31 cellular contexts compared by ENCODE assay signal in the genomic region with DNA sequence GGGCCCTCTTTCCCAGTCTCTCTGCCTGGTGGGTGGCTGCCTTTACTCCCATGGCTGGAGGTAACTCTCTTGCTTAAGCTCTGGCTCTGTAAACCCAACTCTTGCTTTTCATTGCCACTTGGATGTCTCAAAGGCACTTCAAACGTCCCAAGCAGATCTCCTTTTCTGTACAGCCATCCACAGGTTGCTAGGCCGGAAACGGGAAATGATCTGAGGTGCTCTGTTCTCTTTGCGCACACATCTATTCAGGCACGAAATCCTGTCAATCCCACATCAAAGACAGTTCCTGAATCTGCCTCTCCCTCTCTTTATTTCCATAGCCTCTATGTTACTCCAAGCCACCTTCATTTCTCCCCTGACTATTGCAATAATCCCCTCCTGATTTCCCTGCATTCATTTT.
"Had no signal": no experiment of that assay in that cellular context is flagged by ENCODE, and none has a peak within 500 bp of the region (broad histone marks: within the 10 kb centered on the region; RNA-seq: fewer than 3 reads in every experiment).

No MANE protein-coding gene starts in this region.

- H3K36me3 Mint-ChIP-seq: activated naive CD4-positive, alpha-beta T cell treated with anti-CD3 and anti-CD28 coated beads, Interleukin-2, amount 50 U/mL, for 72 hours; activated naive CD8-positive, alpha-beta T cell treated with anti-CD3 and anti-CD28 coated beads, Interleukin-2, amount 10 ng/mL, durations not matched to agents 7 days and 5 days; brain had no signal

- H3K27me3 Mint-ChIP-seq: brain; dendritic cell treated with granulocyte-macrophage colony-stimulating factor and Interleukin-4, amounts not matched to agents 40 ng/mL and 50 ng/mL, for 4 days had no signal

- H3K4me3 ChIP-seq: ascending aorta, breast epithelium, cardiac muscle cell, coronary artery had no signal

- H3K27ac Mint-ChIP-seq: activated B cell treated with CpG ODN at 0.5 μM for 24 hours; activated CD8-positive, alpha-beta T cell treated with anti-CD3 and anti-CD28 coated beads for 36 hours; activated naive CD8-positive, alpha-beta T cell treated with anti-CD3 and anti-CD28 coated beads, Interleukin-2, amount 10 ng/mL, durations not matched to agents 7 days and 5 days; activated T-helper 17 cell treated with anti-CD3 and anti-CD28 coated beads, Interleukin-2, amount 50 U/mL, for 72 hours; brain; dendritic cell treated with granulocyte-macrophage colony-stimulating factor and Interleukin-4, amounts not matched to agents 40 ng/mL and 50 ng/mL, for 4 days; effector memory CD8-positive, alpha-beta T cell; T-helper 17 cell; T-helper 2 cell treated with Interferon-gamma antibody and Interleukin-4, amounts not matched to agents 5 μg/mL and 100 μg/mL, for 36 hours had no signal

- H3K9me3 ChIP-seq: ascending aorta, breast epithelium had no signal

- H3K36me3 ChIP-seq: ascending aorta, breast epithelium, cardiac muscle cell, WERI-Rb-1 had no signal

- DNase-seq: activated B cell treated with CpG ODN at 0.5 μM for 24 hours; activated CD4-positive, alpha-beta T cell treated with anti-CD3 and anti-CD28 coated beads for 48 hours; activated CD4-positive, alpha-beta T cell treated with anti-CD3 and anti-CD28 coated beads, Interleukin-2, amount 50 U/mL, for 1 hour; activated CD4-positive, alpha-beta T cell treated with anti-CD3 and anti-CD28 coated beads, Interleukin-2, amount 50 U/mL, for 48 hours; activated CD8-positive, alpha-beta memory T cell treated with anti-CD3 and anti-CD28 coated beads for 24 hours; activated CD8-positive, alpha-beta T cell treated with anti-CD3 and anti-CD28 coated beads for 36 hours; activated effector memory CD4-positive, alpha-beta T cell treated with Interleukin-2 at 50 U/mL for 16 hours; activated gamma-delta T cell treated with Interleukin-2 at 50 U/mL for 16 hours; activated naive CD4-positive, alpha-beta T cell treated with Interleukin-2 at 50 U/mL for 16 hours; activated naive CD8-positive, alpha-beta T cell treated with anti-CD3 and anti-CD28 coated beads, Interleukin-2, amount 10 ng/mL, durations not matched to agents 7 days and 5 days; activated T-cell treated with anti-CD3 and anti-CD28 coated beads, Interleukin-2, amount 50 U/mL, for 4 hours; effector CD4-positive, alpha-beta T cell; effector memory CD8-positive, alpha-beta T cell; foreskin fibroblast; head of caudate nucleus; T-helper 1 cell; T-helper 17 cell; T1000 had no signal

- H3K27me3 ChIP-seq: ascending aorta, breast epithelium, cardiac muscle cell had no signal

- H3K4me3 Mint-ChIP-seq: activated B cell treated with CpG ODN at 0.5 μM for 24 hours; activated CD8-positive, alpha-beta T cell treated with anti-CD3 and anti-CD28 coated beads for 36 hours; activated naive CD8-positive, alpha-beta T cell treated with anti-CD3 and anti-CD28 coated beads, Interleukin-2, amount 10 ng/mL, durations not matched to agents 7 days and 5 days; activated T-cell treated with anti-CD3 and anti-CD28 coated beads, Interleukin-2, amount 50 U/mL, for 4 hours; activated T-helper 17 cell treated with anti-CD3 and anti-CD28 coated beads, Interleukin-2, amount 50 U/mL, for 72 hours; brain; central memory CD8-positive, alpha-beta T cell; dendritic cell treated with granulocyte-macrophage colony-stimulating factor and Interleukin-4, amounts not matched to agents 40 ng/mL and 50 ng/mL, for 4 days; effector memory CD8-positive, alpha-beta T cell; T-helper 17 cell; T-helper 2 cell treated with Interferon-gamma antibody and Interleukin-4, amounts not matched to agents 5 μg/mL and 100 μg/mL, for 36 hours had no signal

- FAIRE-seq: frontal cortex had no signal

- H3K27ac ChIP-seq: ascending aorta, breast epithelium, cardiac muscle cell, coronary artery, epithelial cell of prostate, WERI-Rb-1 had no signal

- H3K9me3 Mint-ChIP-seq: activated B cell treated with CpG ODN at 0.5 μM for 24 hours; activated CD8-positive, alpha-beta T cell treated with anti-CD3 and anti-CD28 coated beads for 36 hours; activated naive CD4-positive, alpha-beta T cell treated with anti-CD3 and anti-CD28 coated beads, Interleukin-2, amount 50 U/mL, for 72 hours; activated naive CD8-positive, alpha-beta T cell treated with anti-CD3 and anti-CD28 coated beads, Interleukin-2, amount 10 ng/mL, durations not matched to agents 7 days and 5 days; activated T-cell treated with anti-CD3 and anti-CD28 coated beads, Interleukin-2, amount 50 U/mL, for 4 hours; activated T-helper 17 cell treated with anti-CD3 and anti-CD28 coated beads, Interleukin-2, amount 50 U/mL, for 72 hours; brain; central memory CD8-positive, alpha-beta T cell; dendritic cell treated with granulocyte-macrophage colony-stimulating factor and Interleukin-4, amounts not matched to agents 40 ng/mL and 50 ng/mL, for 4 days; effector memory CD8-positive, alpha-beta T cell; T-helper 2 cell treated with Interferon-gamma antibody and Interleukin-4, amounts not matched to agents 5 μg/mL and 100 μg/mL, for 36 hours had no signal

- H3K4me1 Mint-ChIP-seq: activated T-helper 17 cell treated with anti-CD3 and anti-CD28 coated beads, Interleukin-2, amount 50 U/mL, for 72 hours; central memory CD8-positive, alpha-beta T cell had no signal
